Comparison of ENCODE assay signal across 26 cellular contexts in genomic region chr15:98330258-98330657, GRCh38.
"Had no signal": no experiment of that assay in that cellular context is flagged by ENCODE, and none has a peak within 500 bp of the region (broad histone marks: within the 10 kb centered on the region; RNA-seq: fewer than 3 reads in every experiment).

No MANE protein-coding gene starts in this region.

- ATAC-seq: natural killer cell; psoas muscle; right lobe of liver; stimulated activated effector memory CD8-positive, alpha-beta T cell treated with anti-CD3 and anti-CD28 coated beads, Interleukin-12 subunit alpha, Interleukin-12 subunit beta, amount 100 ng/mL, for 72 hours; upper lobe of right lung had no signal

- H3K4me3 Mint-ChIP-seq: immature natural killer cell; mesothelial cell of epicardium; naive B cell; natural killer cell; nephron progenitor cell; neural progenitor cell; stimulated activated effector memory CD8-positive, alpha-beta T cell treated with anti-CD3 and anti-CD28 coated beads, Interleukin-12 subunit alpha, Interleukin-12 subunit beta, amount 100 ng/mL, for 72 hours; stimulated activated naive CD8-positive, alpha-beta T cell treated with anti-CD3 and anti-CD28 coated beads, Interleukin-15, Interleukin-2, amounts not matched to agents 100 ng/mL and 50 ng/mL, for 24 hours had no signal

- H3K4me3 ChIP-seq: left ventricle myocardium inferior, lung, neural progenitor cell, psoas muscle, right lobe of liver, smooth muscle cell, suprapubic skin, thoracic aorta, tibial artery, upper lobe of right lung had no signal

- H3K79me2 ChIP-seq: parathyroid adenoma had no signal

- H2AFZ ChIP-seq: neural progenitor cell, parathyroid adenoma had no signal

- H3K27ac ChIP-seq: left ventricle myocardium inferior, neural progenitor cell, neutrophil, parathyroid adenoma, psoas muscle, right lobe of liver, suprapubic skin, thoracic aorta, tibial artery, upper lobe of right lung had no signal

- H3K4me1 ChIP-seq: left ventricle myocardium inferior, neural progenitor cell, parathyroid adenoma, psoas muscle, right lobe of liver, suprapubic skin, tibial artery, upper lobe of right lung had no signal

- H3K27me3 ChIP-seq: neural progenitor cell, neutrophil, right lobe of liver, tibial artery, upper lobe of right lung had no signal

- H3K36me3 Mint-ChIP-seq: immature natural killer cell; mesothelial cell of epicardium; naive B cell; natural killer cell; neural progenitor cell; stimulated activated effector memory CD8-positive, alpha-beta T cell treated with anti-CD3 and anti-CD28 coated beads, Interleukin-12 subunit alpha, Interleukin-12 subunit beta, amount 100 ng/mL, for 72 hours had no signal

- DNase-seq: hypothalamus; immature natural killer cell; left ventricle myocardium inferior; mesendoderm; naive B cell; natural killer cell; nephron progenitor cell; occipital lobe; psoas muscle; right lobe of liver; stimulated activated CD4-positive, alpha-beta T cell treated with anti-CD3 and anti-CD28 coated beads, Interleukin-1b, Interleukin-23, amount 100 ng/mL, for 48 hours; stimulated activated CD4-positive, alpha-beta T cell treated with anti-CD3 and anti-CD28 coated beads, Interleukin-4, amount 100 ng/mL, for 1 hour; stimulated activated naive CD4-positive, alpha-beta T cell; tibial artery; trophoblast cell; upper lobe of right lung had no signal

- H3K9me3 Mint-ChIP-seq: immature natural killer cell; natural killer cell; stimulated activated effector memory CD8-positive, alpha-beta T cell treated with anti-CD3 and anti-CD28 coated beads, Interleukin-12 subunit alpha, Interleukin-12 subunit beta, amount 100 ng/mL, for 72 hours; stimulated activated naive CD8-positive, alpha-beta T cell treated with anti-CD3 and anti-CD28 coated beads, Interleukin-15, Interleukin-2, amounts not matched to agents 100 ng/mL and 50 ng/mL, for 24 hours had no signal

- H3K4me2 ChIP-seq: neural progenitor cell, smooth muscle cell had no signal

- H3K9me3 ChIP-seq: neutrophil, psoas muscle, right lobe of liver, suprapubic skin, thoracic aorta, tibial artery, upper lobe of right lung had no signal

- H3K4me1 Mint-ChIP-seq: immature natural killer cell; mesothelial cell of epicardium; naive B cell; natural killer cell; stimulated activated effector memory CD8-positive, alpha-beta T cell treated with anti-CD3 and anti-CD28 coated beads, Interleukin-12 subunit alpha, Interleukin-12 subunit beta, amount 100 ng/mL, for 72 hours had no signal

- H3K36me3 ChIP-seq: left ventricle myocardium inferior, neutrophil, right lobe of liver, suprapubic skin, thoracic aorta, tibial artery, upper lobe of right lung had no signal

- H3K27ac Mint-ChIP-seq: immature natural killer cell; mesothelial cell of epicardium; naive B cell; natural killer cell; nephron progenitor cell; neural progenitor cell; stimulated activated effector memory CD8-positive, alpha-beta T cell treated with anti-CD3 and anti-CD28 coated beads, Interleukin-12 subunit alpha, Interleukin-12 subunit beta, amount 100 ng/mL, for 72 hours; stimulated activated naive CD8-positive, alpha-beta T cell treated with anti-CD3 and anti-CD28 coated beads, Interleukin-15, Interleukin-2, amounts not matched to agents 100 ng/mL and 50 ng/mL, for 24 hours had no signal
